In the genomic region with DNA sequence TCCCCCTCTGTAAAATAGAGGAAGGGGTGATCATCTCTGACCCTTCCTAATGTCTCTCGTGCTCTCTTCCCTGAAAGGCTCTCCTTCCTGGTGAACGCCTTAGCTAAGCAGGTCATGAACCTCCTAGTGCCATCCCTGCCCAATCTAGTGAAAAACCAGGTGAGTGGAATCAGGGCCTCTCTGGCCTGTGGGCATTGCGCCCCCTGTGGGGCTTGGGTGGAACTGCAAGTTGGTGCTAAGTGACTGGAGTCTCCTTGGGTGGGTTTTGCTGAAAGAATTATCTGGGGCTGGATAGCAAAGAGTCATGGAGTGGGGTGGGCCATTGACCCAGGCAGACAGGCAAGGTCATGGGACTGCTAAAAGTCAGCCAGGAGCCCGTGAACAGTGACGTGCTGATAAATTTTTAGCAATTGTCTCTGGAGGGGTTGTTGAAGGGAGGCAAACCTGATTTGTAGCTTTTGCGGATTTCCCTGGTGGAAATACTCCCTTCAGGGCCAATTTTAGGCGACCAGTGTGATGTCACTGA, we compare ENCODE assay signal across 8 cellular contexts. TPM values are rescaled to one million over a fixed set of nuclear protein-coding genes. Genes with fewer than 3 reads are reported as not detected.
A peak's percentile ranks its signal among the peaks of the same experiment; 100 is the strongest.
DNase-seq lines count a peak whose midpoint lies in the region; ATAC-seq and TF ChIP-seq lines count a peak whose summit lies in the region.

No MANE protein-coding gene starts in this region.

- H3K27me3 ChIP-seq in neural cell (ENCODE audit: insufficient read depth, low read depth, low read length) = no peaks in the 10 kb centered on the region

- H3K36me3 Mint-ChIP-seq in effector memory CD8-positive, alpha-beta T cell (ENCODE audit: insufficient read depth) = no peaks in the 10 kb centered on the region

- H3K79me2 ChIP-seq in neural cell (replicated peaks; ENCODE audit: insufficient read depth, low read length) = no peaks in the 10 kb centered on the region

- no peaks in the 10 kb centered on the region for H3K36me3 ChIP-seq in neural cell (ENCODE audit: insufficient read depth, low read length)

- no peaks in the 10 kb centered on the region for H4K20me1 ChIP-seq in neural cell (ENCODE audit: insufficient read depth)

- no peak overlapping the region for H3K27ac ChIP-seq in neural cell (ENCODE audit: low read length)

- no peaks in the 10 kb centered on the region for H3K9me3 ChIP-seq in neural cell (ENCODE audit: low read length)

- H3F3A ChIP-seq in neural cell (ENCODE audit: insufficient read depth, low read length, poor library complexity, severe bottlenecking) = no peaks in the 10 kb centered on the region

- H3K27ac Mint-ChIP-seq in effector memory CD8-positive, alpha-beta T cell = peak overlapping the region in 1 of 2 donors; percentile 80

- peaks cover 0 to 5% of the 10 kb centered on the region in 2 donors for H3K4me1 Mint-ChIP-seq in effector memory CD8-positive, alpha-beta T cell (ENCODE audit: low read depth in 2 of 2)

- peak; percentile 61 for TF ChIP-seq CTCF in neural cell (IDR thresholded peaks at IDR 0.05; ENCODE audit: poor library complexity, severe bottlenecking)

- no peaks in the 10 kb centered on the region for H3K9me2 ChIP-seq in neural cell (ENCODE audit: insufficient read depth, low read length)

- H3K27me3 Mint-ChIP-seq in effector memory CD8-positive, alpha-beta T cell = peaks cover 24 to 35% of the 10 kb centered on the region in 2 donors

- H2AFZ ChIP-seq in neural cell (ENCODE audit: low read depth, low read length) = no peak overlapping the region

- no peaks in the 10 kb centered on the region for H3K9me3 Mint-ChIP-seq in effector memory CD8-positive, alpha-beta T cell

- ATAC-seq in effector memory CD8-positive, alpha-beta T cell (replicated peaks) = peak; percentile 42

- no peak overlapping the region for H3K4me2 ChIP-seq in neural cell (ENCODE audit: low read length)

- peak; percentile 40 for DNase-seq in NCI-H345 (lab: John Stamatoyannopoulos, UW)
- no peak for DNase-seq in NCI-H345 treated with DMSO at 0.1 percent for 48 hours (lab: John Stamatoyannopoulos, UW; ENCODE audit: unreplicated experiment)
- peak; percentile 29 for DNase-seq in NCI-H2171 (lab: John Stamatoyannopoulos, UW)
- DNase-seq in activated CD8-positive, alpha-beta memory T cell treated with anti-CD3 and anti-CD28 coated beads for 24 hours = peak; percentile 90
- DNase-seq in effector memory CD8-positive, alpha-beta T cell = peak; percentile 56 to 72 (median 62)
- peak; percentile 75 for DNase-seq in superior temporal gyrus (ENCODE audit: extremely low spot score)
- DNase-seq in NCI-H1048 (lab: John Stamatoyannopoulos, UW) = no peak

- H3K4me3 Mint-ChIP-seq in effector memory CD8-positive, alpha-beta T cell = no peak overlapping the region

- H3K9ac ChIP-seq in neural cell (ENCODE audit: low read length) = no peak overlapping the region

- peak; percentile 52 for TF ChIP-seq RAD21 in neural cell (conservative IDR thresholded peaks at IDR 0.05)

- TF ChIP-seq EP300 in neural cell (conservative IDR thresholded peaks at IDR 0.05; ENCODE audit: poor library complexity, severe bottlenecking) = no peak

- H3K4me3 ChIP-seq in neural cell (ENCODE audit: low read length) = no peak overlapping the region

TF ChIP-seq in neural cell, 6 proteins besides CTCF, POLR2A, EP300 and RAD21:
- TF ChIP-seq POLR2AphosphoS5 (IDR thresholded peaks at IDR 0.05) = no peak
- no peak for TF ChIP-seq EZH2 (IDR thresholded peaks at IDR 0.05; ENCODE audit: borderline replicate concordance, insufficient read depth, low read length, poor library complexity, severe bottlenecking)
- TF ChIP-seq, protein P1, sequence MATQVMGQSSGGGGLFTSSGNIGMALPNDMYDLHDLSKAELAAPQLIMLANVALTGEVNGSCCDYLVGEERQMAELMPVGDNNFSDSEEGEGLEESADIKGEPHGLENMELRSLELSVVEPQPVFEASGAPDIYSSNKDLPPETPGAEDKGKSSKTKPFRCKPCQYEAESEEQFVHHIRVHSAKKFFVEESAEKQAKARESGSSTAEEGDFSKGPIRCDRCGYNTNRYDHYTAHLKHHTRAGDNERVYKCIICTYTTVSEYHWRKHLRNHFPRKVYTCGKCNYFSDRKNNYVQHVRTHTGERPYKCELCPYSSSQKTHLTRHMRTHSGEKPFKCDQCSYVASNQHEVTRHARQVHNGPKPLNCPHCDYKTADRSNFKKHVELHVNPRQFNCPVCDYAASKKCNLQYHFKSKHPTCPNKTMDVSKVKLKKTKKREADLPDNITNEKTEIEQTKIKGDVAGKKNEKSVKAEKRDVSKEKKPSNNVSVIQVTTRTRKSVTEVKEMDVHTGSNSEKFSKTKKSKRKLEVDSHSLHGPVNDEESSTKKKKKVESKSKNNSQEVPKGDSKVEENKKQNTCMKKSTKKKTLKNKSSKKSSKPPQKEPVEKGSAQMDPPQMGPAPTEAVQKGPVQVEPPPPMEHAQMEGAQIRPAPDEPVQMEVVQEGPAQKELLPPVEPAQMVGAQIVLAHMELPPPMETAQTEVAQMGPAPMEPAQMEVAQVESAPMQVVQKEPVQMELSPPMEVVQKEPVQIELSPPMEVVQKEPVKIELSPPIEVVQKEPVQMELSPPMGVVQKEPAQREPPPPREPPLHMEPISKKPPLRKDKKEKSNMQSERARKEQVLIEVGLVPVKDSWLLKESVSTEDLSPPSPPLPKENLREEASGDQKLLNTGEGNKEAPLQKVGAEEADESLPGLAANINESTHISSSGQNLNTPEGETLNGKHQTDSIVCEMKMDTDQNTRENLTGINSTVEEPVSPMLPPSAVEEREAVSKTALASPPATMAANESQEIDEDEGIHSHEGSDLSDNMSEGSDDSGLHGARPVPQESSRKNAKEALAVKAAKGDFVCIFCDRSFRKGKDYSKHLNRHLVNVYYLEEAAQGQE (IDR thresholded peaks at IDR 0.05; ENCODE audit: borderline replicate concordance) = no peak
- TF ChIP-seq TAF1 (IDR thresholded peaks at IDR 0.05; ENCODE audit: low read depth) = no peak
- no peak for TF ChIP-seq SMC3 (conservative IDR thresholded peaks at IDR 0.05; ENCODE audit: poor library complexity)
- TF ChIP-seq MXI1 (conservative IDR thresholded peaks at IDR 0.05; ENCODE audit: poor library complexity, severe bottlenecking) = no peak

RNA-seq across cellular contexts. Expression of a gene that starts 8.9 kb away (rescaled TPM):
- polyA plus RNA-seq in neural cell = not detected in 2 replicates
- not detected in 2 replicates for polyA minus RNA-seq in neural cell

RNA-seq across cellular contexts. Expression of a gene that starts 56.1 kb away (rescaled TPM):
- not detected in 2 replicates for polyA plus RNA-seq in neural cell
- not detected in 2 replicates for polyA minus RNA-seq in neural cell

Comparison
In these comparisons a context has a peak if more than half of its experiments do, and no peak if none do; other contexts are left out.
1. DNase-seq: peak in NCI-H345 (single experiment), NCI-H2171 (single experiment), activated CD8-positive, alpha-beta memory T cell treated with anti-CD3 and anti-CD28 coated beads for 24 hours (single experiment), effector memory CD8-positive, alpha-beta T cell (3 of 3) and superior temporal gyrus (single experiment); none in NCI-H345 treated with DMSO at 0.1 percent for 48 hours (single experiment) and NCI-H1048 (single experiment).